ENCODE assay signal across 1 cellular context in the genomic region with DNA sequence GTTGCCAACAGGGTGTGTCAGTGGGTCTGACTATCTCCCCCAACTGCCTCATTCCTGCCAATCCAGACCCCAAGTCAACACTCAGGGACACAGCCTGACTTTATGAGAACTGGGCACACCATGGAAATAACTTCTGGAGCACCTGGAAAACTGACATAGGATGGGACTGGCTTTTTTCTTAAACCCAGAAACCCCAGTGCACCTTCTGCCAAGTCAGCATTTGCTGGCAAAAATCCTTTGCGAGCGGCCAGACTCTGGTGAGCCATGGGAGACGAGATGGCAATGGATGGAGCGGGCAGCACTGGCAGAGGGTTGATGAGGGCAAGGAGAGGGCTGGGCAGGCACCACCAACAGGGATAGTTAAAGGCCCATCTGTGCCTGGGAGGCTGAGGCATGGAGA.
A peak's percentile ranks its signal among the peaks of the same experiment; 100 is the strongest.
TF ChIP-seq lines count a peak whose summit lies in the region.

No MANE protein-coding gene starts in this region.

TF ChIP-seq in HepG2, 621 proteins besides CTCF, POLR2A, EP300 and RAD21 (continued from another document):
- TF ChIP-seq MAFF (IDR thresholded peaks at IDR 0.05; ENCODE audit: low read depth, low read length): peak; percentile 87
- TF ChIP-seq ZNF660 (CRISPR knock-in tag; IDR thresholded peaks at IDR 0.05; ENCODE audit: borderline replicate concordance, low read depth): no peak
